7 cellular contexts compared by ENCODE assay signal in genomic region chr11:1573847-1574255, GRCh38.
DNase-seq lines count a peak whose midpoint lies in the region; ATAC-seq and TF ChIP-seq lines count a peak whose summit lies in the region.

No MANE protein-coding gene starts in this region.

- H3K27ac Mint-ChIP-seq in stimulated activated naive CD8-positive, alpha-beta T cell treated with anti-CD3 and anti-CD28 coated beads, Interleukin-15, amount 100 ng/mL, for 72 hours = no peak overlapping the region

- H3K27me3 ChIP-seq in HUES6 (ENCODE audit: control insufficient read depth, insufficient read depth, low read length) (peaks cover 68% of the 10 kb centered on the region), iPS-18a (ENCODE audit: control insufficient read depth, insufficient read depth, low read length) (peaks cover 64% of the 10 kb centered on the region)

- H3K4me1 Mint-ChIP-seq in stimulated activated naive CD8-positive, alpha-beta T cell treated with anti-CD3 and anti-CD28 coated beads, Interleukin-15, amount 100 ng/mL, for 72 hours = peaks cover 32% of the 10 kb centered on the region

- no peak overlapping the region for H3K27ac ChIP-seq in HUES6 (ENCODE audit: low read depth, low read length)
- H3K27ac ChIP-seq in iPS-18a (ENCODE audit: low read length) = no peak overlapping the region

- peak overlapping the region; percentile 50 for H3K4me3 ChIP-seq in HUES6 (ENCODE audit: low read depth, low read length)
- H3K4me3 ChIP-seq in iPS-18a (ENCODE audit: low read length) = peak overlapping the region; percentile 1

- ATAC-seq in SK-N-SH treated with all-trans-retinoic acid at 6 μM for 48 hours (peak; percentile 43), HG03439 (IDR thresholded peaks at IDR 0.05; ENCODE audit: unreplicated experiment) (no peak), HG03571 (IDR thresholded peaks at IDR 0.05; ENCODE audit: unreplicated experiment) (no peak)
- peak; percentile 20 for ATAC-seq in stimulated activated naive CD8-positive, alpha-beta T cell treated with anti-CD3 and anti-CD28 coated beads, Interleukin-15, amount 100 ng/mL, for 72 hours

- H3K9ac ChIP-seq in HUES6 (ENCODE audit: low read length) (no peak overlapping the region), iPS-18a (ENCODE audit: low read length) (no peak overlapping the region)

- H3K36me3 ChIP-seq in HUES6 (ENCODE audit: control insufficient read depth, insufficient read depth, low read length) = no peaks in the 10 kb centered on the region
- H3K36me3 ChIP-seq in iPS-18a (ENCODE audit: control insufficient read depth, low read depth, low read length) = no peaks in the 10 kb centered on the region

- H3K9me3 ChIP-seq in HUES6 (ENCODE audit: control insufficient read depth, insufficient read depth, low read depth, low read length) (peaks cover 8% of the 10 kb centered on the region), iPS-18a (ENCODE audit: control insufficient read depth, low read depth, low read length) (no peaks in the 10 kb centered on the region)

- DNase-seq in stimulated activated naive CD8-positive, alpha-beta T cell treated with anti-CD3 and anti-CD28 coated beads, Interleukin-15, amount 100 ng/mL, for 72 hours = peak in 1 of 2 donors; percentile 34
- no peak for DNase-seq in midbrain (lab: John Stamatoyannopoulos, UW)

- H3K9me3 Mint-ChIP-seq in stimulated activated naive CD8-positive, alpha-beta T cell treated with anti-CD3 and anti-CD28 coated beads, Interleukin-15, amount 100 ng/mL, for 72 hours = peaks cover 5 to 10% of the 10 kb centered on the region in 2 donors

- H3K4me3 Mint-ChIP-seq in stimulated activated naive CD8-positive, alpha-beta T cell treated with anti-CD3 and anti-CD28 coated beads, Interleukin-15, amount 100 ng/mL, for 72 hours = peak overlapping the region; percentile 51 to 73

- H3K27me3 Mint-ChIP-seq in stimulated activated naive CD8-positive, alpha-beta T cell treated with anti-CD3 and anti-CD28 coated beads, Interleukin-15, amount 100 ng/mL, for 72 hours = peaks cover 40% of the 10 kb centered on the region

- H3K4me1 ChIP-seq in HUES6 (ENCODE audit: control insufficient read depth, insufficient read depth, low read length) (peaks cover 13% of the 10 kb centered on the region), iPS-18a (ENCODE audit: control insufficient read depth, low read depth, low read length) (no peaks in the 10 kb centered on the region)

TF ChIP-seq in SK-N-SH treated with all-trans-retinoic acid at 6 μM for 48 hours, 23 proteins besides CTCF, POLR2A, EP300 and RAD21:
- no peak for TF ChIP-seq CSDC2 (CRISPR knock-in tag; IDR thresholded peaks at IDR 0.05)
- no peak for TF ChIP-seq ZC3H10 (CRISPR knock-in tag; IDR thresholded peaks at IDR 0.05)
- no peak for TF ChIP-seq ZNF565 (CRISPR knock-in tag; conservative IDR thresholded peaks at IDR 0.05; ENCODE audit: low read depth)
- TF ChIP-seq BACH2 (CRISPR knock-in tag; IDR thresholded peaks at IDR 0.05; ENCODE audit: borderline replicate concordance) = no peak
- TF ChIP-seq ZNF70 (CRISPR knock-in tag; IDR thresholded peaks at IDR 0.05) = no peak
- no peak for TF ChIP-seq ZNF8 (CRISPR knock-in tag; IDR thresholded peaks at IDR 0.05)
- no peak for TF ChIP-seq CSRNP3 (CRISPR knock-in tag; IDR thresholded peaks at IDR 0.05)
- no peak for TF ChIP-seq ZFP3 (CRISPR knock-in tag; IDR thresholded peaks at IDR 0.05)

Comparison
In these comparisons a context has a peak if more than half of its experiments do, and no peak if none do; other contexts are left out.
1. ATAC-seq: peak in SK-N-SH treated with all-trans-retinoic acid at 6 μM for 48 hours (single experiment) and stimulated activated naive CD8-positive, alpha-beta T cell treated with anti-CD3 and anti-CD28 coated beads, Interleukin-15, amount 100 ng/mL, for 72 hours (single experiment); none in HG03439 (single experiment) and HG03571 (single experiment).